8 cellular contexts compared by ENCODE assay signal in the genomic region with DNA sequence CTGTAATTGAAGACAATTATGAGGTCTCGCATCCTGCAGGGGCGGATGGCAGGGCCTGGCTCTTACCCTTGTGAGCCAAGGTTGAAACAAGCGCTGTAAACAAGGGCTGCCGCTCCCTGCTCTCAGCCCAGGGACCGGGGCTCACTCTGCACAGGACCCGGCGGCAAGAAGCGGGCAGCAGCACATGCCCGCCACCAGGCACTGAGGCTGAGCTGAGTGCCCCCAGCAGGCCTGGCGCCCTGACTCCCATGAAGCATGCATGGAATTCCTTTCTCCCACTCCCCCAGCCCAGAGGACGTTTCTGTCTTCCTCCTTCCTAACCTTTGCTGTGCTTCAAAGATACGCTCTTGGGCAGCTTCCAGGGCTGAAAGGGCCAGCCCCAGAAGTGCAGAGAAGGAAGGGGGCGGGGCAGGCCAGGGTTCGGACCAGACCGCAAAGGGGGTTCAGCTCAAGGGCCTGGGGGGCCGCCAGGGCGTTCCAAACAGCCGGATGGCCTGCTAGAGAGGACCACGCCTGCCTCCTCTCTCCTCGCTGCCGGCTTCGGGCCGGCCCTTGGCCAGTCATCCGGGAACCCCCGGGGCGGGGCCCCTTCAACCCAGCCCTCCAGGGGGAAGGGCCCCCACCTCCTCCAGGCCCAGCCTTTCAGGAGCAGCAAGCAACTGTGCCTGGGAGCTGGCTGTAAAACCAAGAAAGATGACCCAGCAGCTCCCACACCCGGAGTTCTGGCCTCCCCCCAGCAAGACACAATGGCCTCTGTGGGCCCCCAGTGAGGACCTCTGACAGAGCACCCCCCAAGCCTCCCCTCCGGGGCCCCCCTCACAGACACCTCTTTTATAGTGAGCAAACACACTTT.
A peak's percentile ranks its signal among the peaks of the same experiment; 100 is the strongest.
DNase-seq lines count a peak whose midpoint lies in the region; ATAC-seq and TF ChIP-seq lines count a peak whose summit lies in the region.
"Had no signal": no experiment of that assay in that cellular context is flagged by ENCODE, and none has a peak within 500 bp of the region (broad histone marks: within the 10 kb centered on the region; RNA-seq: fewer than 3 reads in every experiment).

No MANE protein-coding gene starts in this region.

- DNase-seq in SK-N-MC (ENCODE audit: low read depth, low spot score) (no peak), epithelial cell of esophagus (ENCODE audit: low read depth) (peak; percentile 75), mesenteric fat pad (ENCODE audit: low spot score) (peak; percentile 96), thoracic aorta (ENCODE audit: low spot score) (peak; percentile 21), SIG-M5 treated with dmso at 0.1 percent for 504 hours (lab: John Stamatoyannopoulos, UW; ENCODE audit: unreplicated experiment) (no peak)
- no peak for DNase-seq in activated CD4-positive, alpha-beta memory T cell treated with anti-CD3 and anti-CD28 coated beads for 36 hours
- DNase-seq: activated T-cell treated with anti-CD3 and anti-CD28 coated beads, Interleukin-2, amount 50 U/mL, for 4 hours had no signal

- no peaks in the 10 kb centered on the region for H3K27me3 ChIP-seq in thoracic aorta (replicated peaks; ENCODE audit: insufficient read depth)

- H3K9me3 Mint-ChIP-seq in activated CD4-positive, alpha-beta memory T cell treated with anti-CD3 and anti-CD28 coated beads for 36 hours, result no peaks in the 10 kb centered on the region
- H3K9me3 Mint-ChIP-seq: activated T-cell treated with anti-CD3 and anti-CD28 coated beads, Interleukin-2, amount 50 U/mL, for 4 hours had no signal

- H3K4me3 Mint-ChIP-seq in activated CD4-positive, alpha-beta memory T cell treated with anti-CD3 and anti-CD28 coated beads for 36 hours, result no peak overlapping the region
- H3K4me3 Mint-ChIP-seq: activated T-cell treated with anti-CD3 and anti-CD28 coated beads, Interleukin-2, amount 50 U/mL, for 4 hours had no signal

- H3K9ac ChIP-seq in SK-N-MC (ENCODE audit: insufficient read length), result peak overlapping the region; percentile 43

- intact Hi-C loops in activated CD4-positive, alpha-beta memory T cell treated with anti-CD3 and anti-CD28 coated beads for 36 hours (cut with micrococcal nuclease), result no loop called here

- H3K4me1 Mint-ChIP-seq in activated CD4-positive, alpha-beta memory T cell treated with anti-CD3 and anti-CD28 coated beads for 36 hours (ENCODE audit: low read depth), result peaks cover 28% of the 10 kb centered on the region

- POLR2A ChIA-PET in activated CD4-positive, alpha-beta memory T cell treated with anti-CD3 and anti-CD28 coated beads for 36 hours (lab: Charles Lee), result no interaction called here

- H3K27ac Mint-ChIP-seq in activated CD4-positive, alpha-beta memory T cell treated with anti-CD3 and anti-CD28 coated beads for 36 hours, result no peak overlapping the region

- TF ChIP-seq CTCF in epithelial cell of esophagus (IDR thresholded peaks at IDR 0.05; ENCODE audit: insufficient read depth, low read depth, low read length, missing control alignments) (no peak), thoracic aorta (IDR thresholded peaks at IDR 0.05) (peak; percentile 8)

- H3K27ac ChIP-seq in SK-N-MC (peak overlapping the region; percentile 68), thoracic aorta (peak overlapping the region; percentile 17 to 48)

- H3K36me3 ChIP-seq in SK-N-MC (ENCODE audit: insufficient read depth, low read length) (no peaks in the 10 kb centered on the region), thoracic aorta (no peaks in the 10 kb centered on the region)

- H3K36me3 Mint-ChIP-seq in activated CD4-positive, alpha-beta memory T cell treated with anti-CD3 and anti-CD28 coated beads for 36 hours, result no peaks in the 10 kb centered on the region

- CTCF ChIA-PET in activated CD4-positive, alpha-beta memory T cell treated with anti-CD3 and anti-CD28 coated beads for 36 hours (lab: Charles Lee), result no interaction called here

- H3K4me3 ChIP-seq in SK-N-MC, result peak overlapping the region; percentile 63
- H3K4me3 ChIP-seq in epithelial cell of esophagus (ENCODE audit: low read length), result no peak overlapping the region
- H3K4me3 ChIP-seq in thoracic aorta, result peak overlapping the region; percentile 76

- no peaks in the 10 kb centered on the region for H3K9me3 ChIP-seq in SK-N-MC (ENCODE audit: low read depth, low read length)
- H3K9me3 ChIP-seq in thoracic aorta, result no peaks in the 10 kb centered on the region

- ATAC-seq in GM19463 (IDR thresholded peaks at IDR 0.05; ENCODE audit: unreplicated experiment), result peak; percentile 69
- peak; percentile 58 for ATAC-seq in thoracic aorta (ENCODE audit: insufficient number of reproducible peaks, low FRiP score, low read depth)

- H3K27me3 Mint-ChIP-seq in activated CD4-positive, alpha-beta memory T cell treated with anti-CD3 and anti-CD28 coated beads for 36 hours, result no peaks in the 10 kb centered on the region

- H3K4me1 ChIP-seq in thoracic aorta (ENCODE audit: control insufficient read depth in 1 of 2, low read depth in 2 of 2), result peaks cover 18 to 30% of the 10 kb centered on the region in 2 donors

Comparison
In these comparisons a context has a peak if more than half of its experiments do, and no peak if none do; other contexts are left out.
1. DNase-seq: peak in epithelial cell of esophagus (single experiment), mesenteric fat pad (single experiment) and thoracic aorta (single experiment); none in SK-N-MC (single experiment), activated CD4-positive, alpha-beta memory T cell treated with anti-CD3 and anti-CD28 coated beads for 36 hours (single experiment) and SIG-M5 treated with dmso at 0.1 percent for 504 hours (single experiment).